11 cellular contexts compared by ENCODE assay signal in genomic region chr7:50578065-50578464, GRCh38. TPM values are rescaled to one million over a fixed set of nuclear protein-coding genes. Genes with fewer than 3 reads are reported as not detected.
"Had no signal": no experiment of that assay in that cellular context is flagged by ENCODE, and none has a peak within 500 bp of the region (broad histone marks: within the 10 kb centered on the region; RNA-seq: fewer than 3 reads in every experiment).

No MANE protein-coding gene starts in this region.

RNA-seq across cellular contexts. Expression of gene DDC, which starts 12.9 kb away (rescaled TPM):
- total RNA-seq: dermis microvascular lymphatic vessel endothelial cell, esophagus mucosa, glomerular endothelial cell, heart right ventricle, kidney epithelial cell, left cardiac atrium, left ventricle myocardium superior, lung microvascular endothelial cell, mesothelial cell of epicardium, myocyte had no signal
- polyA plus RNA-seq: heart right ventricle, keratinocyte had no signal
